ENCODE assay signal across 24 cellular contexts in genomic region chr2:45932278-45932975, GRCh38.
DNase-seq lines count a peak whose midpoint lies in the region; ATAC-seq, FAIRE-seq and TF ChIP-seq lines count a peak whose summit lies in the region.
"Had no signal": no experiment of that assay in that cellular context is flagged by ENCODE, and none has a peak within 500 bp of the region (broad histone marks: within the 10 kb centered on the region; RNA-seq: fewer than 3 reads in every experiment).

No MANE protein-coding gene starts in this region.

- H3K36me3 ChIP-seq in K562 (ENCODE audit: control insufficient read depth, insufficient read depth, low read length) (no peaks in the 10 kb centered on the region), prostate gland (no peaks in the 10 kb centered on the region)
- H3K36me3 ChIP-seq in CD8-positive, alpha-beta memory T cell (ENCODE audit: insufficient read depth, low read length): no peaks in the 10 kb centered on the region
- H3K36me3 ChIP-seq: gastroesophageal sphincter had no signal

- H3K9ac ChIP-seq in K562 (ENCODE audit: insufficient read depth in 1 of 2, low read depth in 2 of 2, low read length in 2 of 2): no peak overlapping the region

- H3K36me3 Mint-ChIP-seq in Calu3 (ENCODE audit: insufficient read depth, unreplicated experiment): no peaks in the 10 kb centered on the region
- H3K36me3 Mint-ChIP-seq in CD8-positive, alpha-beta memory T cell: no peaks in the 10 kb centered on the region
- H3K36me3 Mint-ChIP-seq: CD8-positive, alpha-beta T cell; WTC11 had no signal

- H3K4me2 ChIP-seq in K562 (ENCODE audit: insufficient read depth, low read length): no peak overlapping the region

- TF ChIP-seq POLR2A in K562 (conservative IDR thresholded peaks at IDR 0.05) (no peak), prostate gland (IDR thresholded peaks at IDR 0.05) (no peak)

- FAIRE-seq in K562 (lab: Jason Lieb, UNC): no peak
- FAIRE-seq: GM18507 had no signal

- no peak overlapping the region for H2AFZ ChIP-seq in K562 (ENCODE audit: low read depth, low read length)

- in situ Hi-C loops in K562 (cut with MboI): no loop called here

- BruUV-seq in Calu3 (replicated peaks; lab: Mats Ljungman, UMichigan) (no TSS peak), K562 (replicated peaks; lab: Mats Ljungman, UMichigan) (no TSS peak)

- H3K4me1 ChIP-seq in K562 (replicated peaks in 1 of 2; ENCODE audit: control insufficient read depth in 2 of 2, insufficient read depth in 2 of 2, low read length in 2 of 2): 0 out of 5 replicates have a peak, but pooled peaks cover 4% of the 10 kb centered on the region in 2 experiments
- H3K4me1 ChIP-seq in CD8-positive, alpha-beta memory T cell (ENCODE audit: insufficient read depth, low read length): no peaks in the 10 kb centered on the region
- H3K4me1 ChIP-seq in prostate gland (replicated peaks): no peaks in the 10 kb centered on the region

- H4K20me1 ChIP-seq in K562 (replicated peaks; ENCODE audit: control insufficient read depth, insufficient read depth, low read length): no peaks in the 10 kb centered on the region

- TF ChIP-seq CTCF in Calu3 (IDR thresholded peaks at IDR 0.05; ENCODE audit: unreplicated experiment) (no peak), K562 (IDR thresholded peaks at IDR 0.05 in 2 of 3, conservative IDR thresholded peaks at IDR 0.05 in 1 of 3; ENCODE audit: insufficient read depth in 2 of 3, low read depth in 1 of 3, low read length in 3 of 3) (no peak), prostate gland (IDR thresholded peaks at IDR 0.05) (no peak)

- no peaks in the 10 kb centered on the region for H3K27me3 Mint-ChIP-seq in Calu3 (ENCODE audit: unreplicated experiment)
- peaks cover 0 to 2% of the 10 kb centered on the region in 2 donors for H3K27me3 Mint-ChIP-seq in CD8-positive, alpha-beta memory T cell
- H3K27me3 Mint-ChIP-seq: activated CD4-positive, alpha-beta memory T cell treated with anti-CD3 and anti-CD28 coated beads, Interleukin-2, amount 10 ng/mL, durations not matched to agents 7 days and 5 days; activated T-cell treated with anti-CD3 and anti-CD28 coated beads, Interleukin-2, amount 50 U/mL, for 24 hours had no signal

- H3K9me3 ChIP-seq in K562 (replicated peaks; ENCODE audit: control insufficient read depth, insufficient read depth, low read depth, low read length): no peaks in the 10 kb centered on the region
- no peaks in the 10 kb centered on the region for H3K9me3 ChIP-seq in CD8-positive, alpha-beta memory T cell (ENCODE audit: low read length)
- H3K9me3 ChIP-seq in prostate gland: no peaks in the 10 kb centered on the region
- H3K9me3 ChIP-seq: body of pancreas, gastroesophageal sphincter, testis had no signal

- no peaks in the 10 kb centered on the region for H3K79me2 ChIP-seq in K562 (ENCODE audit: control insufficient read depth, insufficient read depth, low read length)

- H3K4me3 Mint-ChIP-seq in Calu3 (ENCODE audit: low read depth, unreplicated experiment): no peak overlapping the region
- H3K4me3 Mint-ChIP-seq in CD8-positive, alpha-beta memory T cell: no peak overlapping the region
- H3K4me3 Mint-ChIP-seq: activated CD4-positive, alpha-beta memory T cell treated with anti-CD3 and anti-CD28 coated beads, Interleukin-2, amount 10 ng/mL, durations not matched to agents 7 days and 5 days; activated naive CD4-positive, alpha-beta T cell treated with anti-CD3 and anti-CD28 coated beads for 36 hours; activated T-cell treated with anti-CD3 and anti-CD28 coated beads, Interleukin-2, amount 50 U/mL, for 24 hours; CD8-positive, alpha-beta T cell; T-helper 2 cell treated with Interferon-gamma antibody and Interleukin-4, amounts not matched to agents 5 μg/mL and 100 μg/mL, for 36 hours; WTC11 had no signal

- CTCF ChIA-PET in Calu3 (lab: Charles Lee): interaction anchor here (0.7 kb wide), 1 partner anchor 255 kb away, joined by 3 read pairs; no protein-coding TSS in a partner anchor
- CTCF ChIA-PET in K562 (lab: Yijun Ruan, JAX; ENCODE audit: low intra/inter-chr PET ratio): no interaction called here
- CTCF ChIA-PET in CD8-positive, alpha-beta memory T cell (lab: Charles Lee): no interaction called here

- no peak for TF ChIP-seq RAD21 in K562 (CRISPR knock-in tag; conservative IDR thresholded peaks at IDR 0.05 in 1 of 2, IDR thresholded peaks at IDR 0.05 in 1 of 2)

- WGBS in K562 (ENCODE audit: insufficient coverage, low coverage, missing lambda C conversion rate): 6% methylated on average over 8 of the region's 8 CpGs
- 93% methylated on average over 8 of the region's 8 CpGs for WGBS in prostate gland

- DNase-seq in Calu3 (no peak), LHCN-M2 (ENCODE audit: low read depth) (peak; percentile 88), K562 (ENCODE audit: extremely low read depth in 1 of 4, low spot score in 3 of 4) (no peak), kidney tubule cell (ENCODE audit: low spot score) (peak; percentile 22), prostate gland (ENCODE audit: low spot score) (no peak)
- DNase-seq in CD8-positive, alpha-beta memory T cell: no peak
- DNase-seq in activated CD8-positive, alpha-beta memory T cell treated with anti-CD3 and anti-CD28 coated beads, Interleukin-2, amount 50 U/mL, for 48 hours: no peak
- DNase-seq: activated CD4-positive, alpha-beta memory T cell treated with anti-CD3 and anti-CD28 coated beads, Interleukin-2, amount 10 ng/mL, durations not matched to agents 7 days and 5 days; activated naive CD4-positive, alpha-beta T cell treated with anti-CD3 and anti-CD28 coated beads for 36 hours; activated T-cell treated with anti-CD3 and anti-CD28 coated beads, Interleukin-2, amount 50 U/mL, for 24 hours; body of pancreas; CD8-positive, alpha-beta T cell; cortex of kidney; DMS79 treated with DMSO at 0.1 percent for 48 hours; midbrain; NCI-H146; NCI-H748 treated with DMSO at 0.1 percent for 48 hours; retina; testis had no signal

- H3K27me3 ChIP-seq in K562 (ENCODE audit: control insufficient read depth in 2 of 2, insufficient read depth in 2 of 2, low read length in 2 of 2): peaks cover 0 to 9% of the 10 kb centered on the region in 2 experiments; a peak in 3 of 5 replicates
- no peaks in the 10 kb centered on the region for H3K27me3 ChIP-seq in CD8-positive, alpha-beta memory T cell (ENCODE audit: insufficient read depth, low read length, poor library complexity, severe bottlenecking)
- no peaks in the 10 kb centered on the region for H3K27me3 ChIP-seq in prostate gland (replicated peaks; ENCODE audit: insufficient read depth)
- H3K27me3 ChIP-seq: body of pancreas, gastroesophageal sphincter, testis had no signal

- ATAC-seq in K562: no peak
- ATAC-seq in HG03280 (IDR thresholded peaks at IDR 0.05; ENCODE audit: unreplicated experiment): no peak
- ATAC-seq: body of pancreas; CD8-positive, alpha-beta T cell; gastroesophageal sphincter; WTC11 had no signal

- intact Hi-C loops in Calu3 (cut with micrococcal nuclease; ENCODE audit: unreplicated experiment) (no loop called here), K562 (cut with micrococcal nuclease) (no loop called here), prostate gland (cut with DNase I) (no loop called here)

- POLR2A ChIA-PET in K562 (lab: Yijun Ruan, JAX): no interaction called here
- POLR2A ChIA-PET in CD8-positive, alpha-beta memory T cell (lab: Charles Lee): no interaction called here

- peak overlapping the region; percentile 52 for H3K27ac Mint-ChIP-seq in Calu3 (ENCODE audit: unreplicated experiment)
- H3K27ac Mint-ChIP-seq in CD8-positive, alpha-beta memory T cell: no peak overlapping the region
- H3K27ac Mint-ChIP-seq: activated CD4-positive, alpha-beta memory T cell treated with anti-CD3 and anti-CD28 coated beads, Interleukin-2, amount 10 ng/mL, durations not matched to agents 7 days and 5 days; activated naive CD4-positive, alpha-beta T cell treated with anti-CD3 and anti-CD28 coated beads for 36 hours; activated T-cell treated with anti-CD3 and anti-CD28 coated beads, Interleukin-2, amount 50 U/mL, for 24 hours; CD8-positive, alpha-beta T cell; T-helper 2 cell treated with Interferon-gamma antibody and Interleukin-4, amounts not matched to agents 5 μg/mL and 100 μg/mL, for 36 hours; WTC11 had no signal

- H3K4me3 ChIP-seq in K562 (no peak overlapping the region), prostate gland (no peak overlapping the region)
- H3K4me3 ChIP-seq in CD8-positive, alpha-beta memory T cell (ENCODE audit: low read length): no peak overlapping the region
- H3K4me3 ChIP-seq: body of pancreas, gastroesophageal sphincter, testis had no signal

- no peaks in the 10 kb centered on the region for H3K9me1 ChIP-seq in K562 (ENCODE audit: control insufficient read depth, insufficient read depth, low read length)

- H3K9me3 Mint-ChIP-seq in Calu3 (ENCODE audit: low read depth, unreplicated experiment): peaks cover 2% of the 10 kb centered on the region
- H3K9me3 Mint-ChIP-seq in CD8-positive, alpha-beta memory T cell: no peaks in the 10 kb centered on the region
- H3K9me3 Mint-ChIP-seq: activated naive CD4-positive, alpha-beta T cell treated with anti-CD3 and anti-CD28 coated beads for 36 hours; activated T-cell treated with anti-CD3 and anti-CD28 coated beads, Interleukin-2, amount 50 U/mL, for 24 hours; T-helper 2 cell treated with Interferon-gamma antibody and Interleukin-4, amounts not matched to agents 5 μg/mL and 100 μg/mL, for 36 hours; WTC11 had no signal

- H3K27ac ChIP-seq in K562 (ENCODE audit: extremely low read depth, low read depth, low read length): no peak overlapping the region
- no peak overlapping the region for H3K27ac ChIP-seq in CD8-positive, alpha-beta memory T cell (ENCODE audit: low read depth, low read length)
- H3K27ac ChIP-seq in prostate gland: no peak overlapping the region
- H3K27ac ChIP-seq: body of pancreas, gastroesophageal sphincter, testis had no signal

- no peak for TF ChIP-seq EP300 in K562 (IDR thresholded peaks at IDR 0.05; ENCODE audit: low read length)

- peaks cover 9% of the 10 kb centered on the region for H3K4me1 Mint-ChIP-seq in Calu3 (ENCODE audit: low read depth, unreplicated experiment)
- H3K4me1 Mint-ChIP-seq in CD8-positive, alpha-beta memory T cell: no peaks in the 10 kb centered on the region

TF ChIP-seq in K562, 482 proteins besides CTCF, POLR2A, EP300 and RAD21 (continues in another document):
- TF ChIP-seq E2F6 (IDR thresholded peaks at IDR 0.05; ENCODE audit: borderline replicate concordance in 1 of 2, extremely low read depth in 1 of 2, insufficient read depth in 1 of 2, insufficient read length in 1 of 2, low read depth in 1 of 2, low read length in 1 of 2, poor library complexity in 1 of 2, severe bottlenecking in 1 of 2) (no peak), MAFF (IDR thresholded peaks at IDR 0.05; ENCODE audit: low read length) (peak; percentile 68), BACH1 (tag; IDR thresholded peaks at IDR 0.05) (peak; percentile 45; the same call in 1 of the 2 replicates), ZNF316 (IDR thresholded peaks at IDR 0.05) (peak; percentile 93), NFE2 (IDR thresholded peaks at IDR 0.05; ENCODE audit: low read depth) (peak; percentile 61), C11orf30 (IDR thresholded peaks at IDR 0.05; ENCODE audit: low read depth) (peak; percentile 82)

Comparison
In these comparisons a context has a peak if more than half of its experiments do, and no peak if none do; other contexts are left out.
1. DNase-seq: peak in LHCN-M2 (single experiment) and kidney tubule cell (single experiment); none in Calu3 (single experiment), K562 (0 of 4), CD8-positive, alpha-beta memory T cell (0 of 5), activated CD8-positive, alpha-beta memory T cell treated with anti-CD3 and anti-CD28 coated beads, Interleukin-2, amount 50 U/mL, for 48 hours (single experiment) and prostate gland (single experiment).